1 cellular context compared by ENCODE assay signal in the genomic region with DNA sequence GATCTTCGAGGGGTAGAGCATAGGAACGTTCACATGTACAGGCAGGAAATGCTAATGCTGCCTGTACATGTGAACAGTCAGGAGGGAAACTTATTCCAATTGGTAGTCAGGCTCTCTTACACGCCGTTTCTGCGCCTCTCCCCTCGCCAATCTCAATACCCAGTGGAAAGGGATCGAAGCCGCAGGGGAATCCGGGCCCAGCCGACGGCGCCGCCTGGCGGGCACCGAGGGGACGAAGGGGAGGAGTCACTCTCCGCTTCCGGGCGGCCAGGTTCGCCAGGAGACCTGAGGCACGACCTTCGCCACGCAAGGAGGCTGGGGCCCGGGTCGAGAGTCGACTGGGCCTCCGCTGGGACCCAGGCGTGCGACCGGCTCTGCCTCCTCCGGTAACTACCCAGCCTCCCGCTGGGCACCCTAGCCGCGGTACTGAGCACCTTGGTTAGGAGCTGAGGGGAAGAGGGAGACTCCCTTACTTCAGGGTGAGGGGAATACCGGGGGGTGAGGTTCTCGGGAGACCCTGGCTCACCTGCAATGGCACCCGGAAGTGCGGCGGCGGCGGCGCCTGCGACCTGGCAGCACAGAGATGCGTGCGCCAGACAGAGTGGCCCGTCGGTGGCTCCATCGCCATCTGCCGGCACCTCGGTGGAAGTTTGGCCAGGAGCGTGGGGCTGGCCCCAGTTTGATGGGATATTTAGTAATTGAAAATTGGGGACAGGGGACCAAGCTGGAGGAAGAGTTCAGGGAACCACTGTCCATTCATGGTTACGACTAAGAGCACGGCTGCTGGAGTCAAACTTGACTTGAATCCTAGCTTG.
A peak's percentile ranks its signal among the peaks of the same experiment; 100 is the strongest.
TF ChIP-seq lines count a peak whose summit lies in the region.

A gene (minus strand): TSS at position 557 of the 815 bp plus-strand sequence. CDS start 1,026 bp downstream, outside the sequence.

TF ChIP-seq in GM12878, 131 proteins besides CTCF, POLR2A, EP300 and RAD21 (continued from another document and continues in another):
- TF ChIP-seq, protein P1, sequence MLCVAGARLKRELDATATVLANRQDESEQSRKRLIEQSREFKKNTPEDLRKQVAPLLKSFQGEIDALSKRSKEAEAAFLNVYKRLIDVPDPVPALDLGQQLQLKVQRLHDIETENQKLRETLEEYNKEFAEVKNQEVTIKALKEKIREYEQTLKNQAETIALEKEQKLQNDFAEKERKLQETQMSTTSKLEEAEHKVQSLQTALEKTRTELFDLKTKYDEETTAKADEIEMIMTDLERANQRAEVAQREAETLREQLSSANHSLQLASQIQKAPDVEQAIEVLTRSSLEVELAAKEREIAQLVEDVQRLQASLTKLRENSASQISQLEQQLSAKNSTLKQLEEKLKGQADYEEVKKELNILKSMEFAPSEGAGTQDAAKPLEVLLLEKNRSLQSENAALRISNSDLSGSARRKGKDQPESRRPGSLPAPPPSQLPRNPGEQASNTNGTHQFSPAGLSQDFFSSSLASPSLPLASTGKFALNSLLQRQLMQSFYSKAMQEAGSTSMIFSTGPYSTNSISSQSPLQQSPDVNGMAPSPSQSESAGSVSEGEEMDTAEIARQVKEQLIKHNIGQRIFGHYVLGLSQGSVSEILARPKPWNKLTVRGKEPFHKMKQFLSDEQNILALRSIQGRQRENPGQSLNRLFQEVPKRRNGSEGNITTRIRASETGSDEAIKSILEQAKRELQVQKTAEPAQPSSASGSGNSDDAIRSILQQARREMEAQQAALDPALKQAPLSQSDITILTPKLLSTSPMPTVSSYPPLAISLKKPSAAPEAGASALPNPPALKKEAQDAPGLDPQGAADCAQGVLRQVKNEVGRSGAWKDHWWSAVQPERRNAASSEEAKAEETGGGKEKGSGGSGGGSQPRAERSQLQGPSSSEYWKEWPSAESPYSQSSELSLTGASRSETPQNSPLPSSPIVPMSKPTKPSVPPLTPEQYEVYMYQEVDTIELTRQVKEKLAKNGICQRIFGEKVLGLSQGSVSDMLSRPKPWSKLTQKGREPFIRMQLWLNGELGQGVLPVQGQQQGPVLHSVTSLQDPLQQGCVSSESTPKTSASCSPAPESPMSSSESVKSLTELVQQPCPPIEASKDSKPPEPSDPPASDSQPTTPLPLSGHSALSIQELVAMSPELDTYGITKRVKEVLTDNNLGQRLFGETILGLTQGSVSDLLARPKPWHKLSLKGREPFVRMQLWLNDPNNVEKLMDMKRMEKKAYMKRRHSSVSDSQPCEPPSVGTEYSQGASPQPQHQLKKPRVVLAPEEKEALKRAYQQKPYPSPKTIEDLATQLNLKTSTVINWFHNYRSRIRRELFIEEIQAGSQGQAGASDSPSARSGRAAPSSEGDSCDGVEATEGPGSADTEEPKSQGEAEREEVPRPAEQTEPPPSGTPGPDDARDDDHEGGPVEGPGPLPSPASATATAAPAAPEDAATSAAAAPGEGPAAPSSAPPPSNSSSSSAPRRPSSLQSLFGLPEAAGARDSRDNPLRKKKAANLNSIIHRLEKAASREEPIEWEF (IDR thresholded peaks at IDR 0.05; ENCODE audit: insufficient replicate concordance, low read depth, low read length): no peak
- TF ChIP-seq, protein P2, sequence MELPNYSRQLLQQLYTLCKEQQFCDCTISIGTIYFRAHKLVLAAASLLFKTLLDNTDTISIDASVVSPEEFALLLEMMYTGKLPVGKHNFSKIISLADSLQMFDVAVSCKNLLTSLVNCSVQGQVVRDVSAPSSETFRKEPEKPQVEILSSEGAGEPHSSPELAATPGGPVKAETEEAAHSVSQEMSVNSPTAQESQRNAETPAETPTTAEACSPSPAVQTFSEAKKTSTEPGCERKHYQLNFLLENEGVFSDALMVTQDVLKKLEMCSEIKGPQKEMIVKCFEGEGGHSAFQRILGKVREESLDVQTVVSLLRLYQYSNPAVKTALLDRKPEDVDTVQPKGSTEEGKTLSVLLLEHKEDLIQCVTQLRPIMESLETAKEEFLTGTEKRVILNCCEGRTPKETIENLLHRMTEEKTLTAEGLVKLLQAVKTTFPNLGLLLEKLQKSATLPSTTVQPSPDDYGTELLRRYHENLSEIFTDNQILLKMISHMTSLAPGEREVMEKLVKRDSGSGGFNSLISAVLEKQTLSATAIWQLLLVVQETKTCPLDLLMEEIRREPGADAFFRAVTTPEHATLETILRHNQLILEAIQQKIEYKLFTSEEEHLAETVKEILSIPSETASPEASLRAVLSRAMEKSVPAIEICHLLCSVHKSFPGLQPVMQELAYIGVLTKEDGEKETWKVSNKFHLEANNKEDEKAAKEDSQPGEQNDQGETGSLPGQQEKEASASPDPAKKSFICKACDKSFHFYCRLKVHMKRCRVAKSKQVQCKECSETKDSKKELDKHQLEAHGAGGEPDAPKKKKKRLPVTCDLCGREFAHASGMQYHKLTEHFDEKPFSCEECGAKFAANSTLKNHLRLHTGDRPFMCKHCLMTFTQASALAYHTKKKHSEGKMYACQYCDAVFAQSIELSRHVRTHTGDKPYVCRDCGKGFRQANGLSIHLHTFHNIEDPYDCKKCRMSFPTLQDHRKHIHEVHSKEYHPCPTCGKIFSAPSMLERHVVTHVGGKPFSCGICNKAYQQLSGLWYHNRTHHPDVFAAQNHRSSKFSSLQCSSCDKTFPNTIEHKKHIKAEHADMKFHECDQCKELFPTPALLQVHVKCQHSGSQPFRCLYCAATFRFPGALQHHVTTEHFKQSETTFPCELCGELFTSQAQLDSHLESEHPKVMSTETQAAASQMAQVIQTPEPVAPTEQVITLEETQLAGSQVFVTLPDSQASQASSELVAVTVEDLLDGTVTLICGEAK (IDR thresholded peaks at IDR 0.05; ENCODE audit: borderline replicate concordance): peak; percentile 88
- peak; percentile 93 for TF ChIP-seq YY1 (IDR thresholded peaks at IDR 0.05; ENCODE audit: low read depth, low read length)
- TF ChIP-seq GATAD2B (conservative IDR thresholded peaks at IDR 0.05; ENCODE audit: low read depth): peak; percentile 95
- TF ChIP-seq PML (IDR thresholded peaks at IDR 0.05; ENCODE audit: low read length): peak; percentile 94
- TF ChIP-seq KLF5 (IDR thresholded peaks at IDR 0.05; ENCODE audit: partially characterized antibody): no peak
- TF ChIP-seq TAF1 (IDR thresholded peaks at IDR 0.05; ENCODE audit: borderline replicate concordance, low read depth, low read length): peak; percentile 81; the same call in 1 of the 2 replicates
- peak; percentile 86 for TF ChIP-seq NR2C1 (IDR thresholded peaks at IDR 0.05)
- 0 out of 4 replicates have a peak, but pooled peaks of 1 of the 2 experiments have one; percentile 11 for TF ChIP-seq SRF (IDR thresholded peaks at IDR 0.05; ENCODE audit: low read depth in 2 of 2, low read length in 2 of 2)
- no peak for TF ChIP-seq FOXK2 (IDR thresholded peaks at IDR 0.05)
- TF ChIP-seq, protein P3, sequence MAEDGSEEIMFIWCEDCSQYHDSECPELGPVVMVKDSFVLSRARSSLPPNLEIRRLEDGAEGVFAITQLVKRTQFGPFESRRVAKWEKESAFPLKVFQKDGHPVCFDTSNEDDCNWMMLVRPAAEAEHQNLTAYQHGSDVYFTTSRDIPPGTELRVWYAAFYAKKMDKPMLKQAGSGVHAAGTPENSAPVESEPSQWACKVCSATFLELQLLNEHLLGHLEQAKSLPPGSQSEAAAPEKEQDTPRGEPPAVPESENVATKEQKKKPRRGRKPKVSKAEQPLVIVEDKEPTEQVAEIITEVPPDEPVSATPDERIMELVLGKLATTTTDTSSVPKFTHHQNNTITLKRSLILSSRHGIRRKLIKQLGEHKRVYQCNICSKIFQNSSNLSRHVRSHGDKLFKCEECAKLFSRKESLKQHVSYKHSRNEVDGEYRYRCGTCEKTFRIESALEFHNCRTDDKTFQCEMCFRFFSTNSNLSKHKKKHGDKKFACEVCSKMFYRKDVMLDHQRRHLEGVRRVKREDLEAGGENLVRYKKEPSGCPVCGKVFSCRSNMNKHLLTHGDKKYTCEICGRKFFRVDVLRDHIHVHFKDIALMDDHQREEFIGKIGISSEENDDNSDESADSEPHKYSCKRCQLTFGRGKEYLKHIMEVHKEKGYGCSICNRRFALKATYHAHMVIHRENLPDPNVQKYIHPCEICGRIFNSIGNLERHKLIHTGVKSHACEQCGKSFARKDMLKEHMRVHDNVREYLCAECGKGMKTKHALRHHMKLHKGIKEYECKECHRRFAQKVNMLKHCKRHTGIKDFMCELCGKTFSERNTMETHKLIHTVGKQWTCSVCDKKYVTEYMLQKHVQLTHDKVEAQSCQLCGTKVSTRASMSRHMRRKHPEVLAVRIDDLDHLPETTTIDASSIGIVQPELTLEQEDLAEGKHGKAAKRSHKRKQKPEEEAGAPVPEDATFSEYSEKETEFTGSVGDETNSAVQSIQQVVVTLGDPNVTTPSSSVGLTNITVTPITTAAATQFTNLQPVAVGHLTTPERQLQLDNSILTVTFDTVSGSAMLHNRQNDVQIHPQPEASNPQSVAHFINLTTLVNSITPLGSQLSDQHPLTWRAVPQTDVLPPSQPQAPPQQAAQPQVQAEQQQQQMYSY (CRISPR knock-in tag; IDR thresholded peaks at IDR 0.05): no peak
- peak; percentile 94 for TF ChIP-seq NR2F1 (conservative IDR thresholded peaks at IDR 0.05)
- TF ChIP-seq JUND (IDR thresholded peaks at IDR 0.05; ENCODE audit: low read depth, low read length): no peak
- peak; percentile 44; the same call in 1 of the 2 replicates for TF ChIP-seq CBX5 (IDR thresholded peaks at IDR 0.05; ENCODE audit: low read depth)
- TF ChIP-seq, protein P4, sequence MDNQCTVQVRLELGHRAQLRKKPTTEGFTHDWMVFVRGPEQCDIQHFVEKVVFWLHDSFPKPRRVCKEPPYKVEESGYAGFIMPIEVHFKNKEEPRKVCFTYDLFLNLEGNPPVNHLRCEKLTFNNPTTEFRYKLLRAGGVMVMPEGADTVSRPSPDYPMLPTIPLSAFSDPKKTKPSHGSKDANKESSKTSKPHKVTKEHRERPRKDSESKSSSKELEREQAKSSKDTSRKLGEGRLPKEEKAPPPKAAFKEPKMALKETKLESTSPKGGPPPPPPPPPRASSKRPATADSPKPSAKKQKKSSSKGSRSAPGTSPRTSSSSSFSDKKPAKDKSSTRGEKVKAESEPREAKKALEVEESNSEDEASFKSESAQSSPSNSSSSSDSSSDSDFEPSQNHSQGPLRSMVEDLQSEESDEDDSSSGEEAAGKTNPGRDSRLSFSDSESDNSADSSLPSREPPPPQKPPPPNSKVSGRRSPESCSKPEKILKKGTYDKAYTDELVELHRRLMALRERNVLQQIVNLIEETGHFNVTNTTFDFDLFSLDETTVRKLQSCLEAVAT (IDR thresholded peaks at IDR 0.05): peak; percentile 44; the same call in 1 of the 2 replicates
- TF ChIP-seq, protein P5, sequence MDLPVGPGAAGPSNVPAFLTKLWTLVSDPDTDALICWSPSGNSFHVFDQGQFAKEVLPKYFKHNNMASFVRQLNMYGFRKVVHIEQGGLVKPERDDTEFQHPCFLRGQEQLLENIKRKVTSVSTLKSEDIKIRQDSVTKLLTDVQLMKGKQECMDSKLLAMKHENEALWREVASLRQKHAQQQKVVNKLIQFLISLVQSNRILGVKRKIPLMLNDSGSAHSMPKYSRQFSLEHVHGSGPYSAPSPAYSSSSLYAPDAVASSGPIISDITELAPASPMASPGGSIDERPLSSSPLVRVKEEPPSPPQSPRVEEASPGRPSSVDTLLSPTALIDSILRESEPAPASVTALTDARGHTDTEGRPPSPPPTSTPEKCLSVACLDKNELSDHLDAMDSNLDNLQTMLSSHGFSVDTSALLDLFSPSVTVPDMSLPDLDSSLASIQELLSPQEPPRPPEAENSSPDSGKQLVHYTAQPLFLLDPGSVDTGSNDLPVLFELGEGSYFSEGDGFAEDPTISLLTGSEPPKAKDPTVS (IDR thresholded peaks at IDR 0.05; ENCODE audit: low read depth, low read length): no peak
- peak; percentile 96; the same call in 1 of the 2 replicates for TF ChIP-seq STAT1 (conservative IDR thresholded peaks at IDR 0.05)
- no peak for TF ChIP-seq TCF7 (IDR thresholded peaks at IDR 0.05; ENCODE audit: borderline replicate concordance)
- TF ChIP-seq BACH1 (IDR thresholded peaks at IDR 0.05; ENCODE audit: borderline replicate concordance): peak; percentile 49; the same call in 1 of the 2 replicates
- TF ChIP-seq HDAC6 (IDR thresholded peaks at IDR 0.05; ENCODE audit: unreplicated experiment): peak; percentile 29
- peak; percentile 24; the same call in 1 of the 2 replicates for TF ChIP-seq SPI1 (IDR thresholded peaks at IDR 0.05; ENCODE audit: borderline replicate concordance, insufficient read depth, low read depth, low read length)
- no peak for TF ChIP-seq ETV6 (conservative IDR thresholded peaks at IDR 0.05 in 1 of 2, IDR thresholded peaks at IDR 0.05 in 1 of 2; ENCODE audit: borderline replicate concordance in 1 of 2, low read depth in 1 of 2)
- no peak for TF ChIP-seq ZNF384 (IDR thresholded peaks at IDR 0.05; ENCODE audit: borderline replicate concordance, low read depth, low read length)
- TF ChIP-seq, protein P6, sequence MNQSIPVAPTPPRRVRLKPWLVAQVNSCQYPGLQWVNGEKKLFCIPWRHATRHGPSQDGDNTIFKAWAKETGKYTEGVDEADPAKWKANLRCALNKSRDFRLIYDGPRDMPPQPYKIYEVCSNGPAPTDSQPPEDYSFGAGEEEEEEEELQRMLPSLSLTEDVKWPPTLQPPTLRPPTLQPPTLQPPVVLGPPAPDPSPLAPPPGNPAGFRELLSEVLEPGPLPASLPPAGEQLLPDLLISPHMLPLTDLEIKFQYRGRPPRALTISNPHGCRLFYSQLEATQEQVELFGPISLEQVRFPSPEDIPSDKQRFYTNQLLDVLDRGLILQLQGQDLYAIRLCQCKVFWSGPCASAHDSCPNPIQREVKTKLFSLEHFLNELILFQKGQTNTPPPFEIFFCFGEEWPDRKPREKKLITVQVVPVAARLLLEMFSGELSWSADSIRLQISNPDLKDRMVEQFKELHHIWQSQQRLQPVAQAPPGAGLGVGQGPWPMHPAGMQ (IDR thresholded peaks at IDR 0.05; ENCODE audit: borderline replicate concordance): 0 out of 2 replicates have a peak, but pooled peaks have one; percentile 6
- peak; percentile 67; the same call in 1 of the 2 replicates for TF ChIP-seq EED (IDR thresholded peaks at IDR 0.05; ENCODE audit: low read depth)
- TF ChIP-seq ATF7 (IDR thresholded peaks at IDR 0.05; ENCODE audit: low read depth): peak; percentile 64
- TF ChIP-seq SMAD1 (IDR thresholded peaks at IDR 0.05; ENCODE audit: low read depth, partially characterized antibody): no peak
- no peak for TF ChIP-seq BCL11A (IDR thresholded peaks at IDR 0.05; ENCODE audit: low read depth, low read length)
- no peak for TF ChIP-seq ZBED1 (IDR thresholded peaks at IDR 0.05; ENCODE audit: borderline replicate concordance)
- TF ChIP-seq, protein P7, sequence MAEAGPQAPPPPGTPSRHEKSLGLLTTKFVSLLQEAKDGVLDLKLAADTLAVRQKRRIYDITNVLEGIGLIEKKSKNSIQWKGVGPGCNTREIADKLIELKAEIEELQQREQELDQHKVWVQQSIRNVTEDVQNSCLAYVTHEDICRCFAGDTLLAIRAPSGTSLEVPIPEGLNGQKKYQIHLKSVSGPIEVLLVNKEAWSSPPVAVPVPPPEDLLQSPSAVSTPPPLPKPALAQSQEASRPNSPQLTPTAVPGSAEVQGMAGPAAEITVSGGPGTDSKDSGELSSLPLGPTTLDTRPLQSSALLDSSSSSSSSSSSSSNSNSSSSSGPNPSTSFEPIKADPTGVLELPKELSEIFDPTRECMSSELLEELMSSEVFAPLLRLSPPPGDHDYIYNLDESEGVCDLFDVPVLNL (IDR thresholded peaks at IDR 0.05; ENCODE audit: low read depth, low read length): no peak
- peak; percentile 36 to 63; a peak in 3 of 4 replicates for TF ChIP-seq IKZF2 (IDR thresholded peaks at IDR 0.05)
